8 cellular contexts compared by ENCODE assay signal in genomic region chr3:87088366-87088983, GRCh38.
DNase-seq lines count a peak whose midpoint lies in the region; ATAC-seq and TF ChIP-seq lines count a peak whose summit lies in the region.

No MANE protein-coding gene starts in this region.

- H3K4me3 Mint-ChIP-seq in activated naive CD4-positive, alpha-beta T cell treated with anti-CD3 and anti-CD28 coated beads, Interleukin-2, amount 50 U/mL, for 24 hours = peak overlapping the region; percentile 70

- H3K27ac ChIP-seq in SJCRH30 = peak overlapping the region; percentile 92
- H3K27ac ChIP-seq in temporal lobe (ENCODE audit: low read depth, low read length) = peak overlapping the region; percentile 93
- no peak overlapping the region for H3K27ac ChIP-seq in foreskin keratinocyte

- TF ChIP-seq CTCF in foreskin keratinocyte (conservative IDR thresholded peaks at IDR 0.05) = no peak

- H3K27me3 ChIP-seq in SJCRH30 (no peaks in the 10 kb centered on the region), foreskin keratinocyte (no peaks in the 10 kb centered on the region)

- no peaks in the 10 kb centered on the region for H3K36me3 Mint-ChIP-seq in activated naive CD4-positive, alpha-beta T cell treated with anti-CD3 and anti-CD28 coated beads, Interleukin-2, amount 50 U/mL, for 24 hours
- H3K36me3 Mint-ChIP-seq in activated naive CD4-positive, alpha-beta T cell treated with anti-CD3 and anti-CD28 coated beads, Interleukin-2, amount 50 U/mL, for 72 hours = no peaks in the 10 kb centered on the region

- H3K4me3 ChIP-seq in SJCRH30 = peak overlapping the region; percentile 64

- H3K9me3 ChIP-seq in SJCRH30 (replicated peaks) = no peaks in the 10 kb centered on the region

- intact Hi-C loops in left cardiac atrium (cut with DNase I) = loop anchor here in 1 of 2 donors (10.0 kb wide), 1 partner anchor 314 kb away; no protein-coding TSS in a partner anchor

- H3K9me3 Mint-ChIP-seq in activated naive CD4-positive, alpha-beta T cell treated with anti-CD3 and anti-CD28 coated beads, Interleukin-2, amount 50 U/mL, for 24 hours = no peaks in the 10 kb centered on the region
- H3K9me3 Mint-ChIP-seq in activated naive CD4-positive, alpha-beta T cell treated with anti-CD3 and anti-CD28 coated beads, Interleukin-2, amount 50 U/mL, for 72 hours = peaks cover 0 to 4% of the 10 kb centered on the region in 2 donors

- H3K27ac Mint-ChIP-seq in activated naive CD4-positive, alpha-beta T cell treated with anti-CD3 and anti-CD28 coated beads, Interleukin-2, amount 50 U/mL, for 24 hours = no peak overlapping the region
- no peak overlapping the region for H3K27ac Mint-ChIP-seq in activated naive CD4-positive, alpha-beta T cell treated with anti-CD3 and anti-CD28 coated beads, Interleukin-2, amount 50 U/mL, for 72 hours

- H3K4me1 Mint-ChIP-seq in activated naive CD4-positive, alpha-beta T cell treated with anti-CD3 and anti-CD28 coated beads, Interleukin-2, amount 50 U/mL, for 24 hours = peaks cover 12% of the 10 kb centered on the region

- H3K4me1 ChIP-seq in SJCRH30 (peaks cover 6% of the 10 kb centered on the region), foreskin keratinocyte (no peaks in the 10 kb centered on the region)

- peaks cover 4% of the 10 kb centered on the region for H3K27me3 Mint-ChIP-seq in activated naive CD4-positive, alpha-beta T cell treated with anti-CD3 and anti-CD28 coated beads, Interleukin-2, amount 50 U/mL, for 24 hours

- no peaks in the 10 kb centered on the region for H3K36me3 ChIP-seq in SJCRH30

- DNase-seq in activated naive CD4-positive, alpha-beta T cell treated with anti-CD3 and anti-CD28 coated beads, Interleukin-2, amount 50 U/mL, for 72 hours (ENCODE audit: low spot score in 2 of 2) = no peak
- no peak for DNase-seq in SJCRH30
- DNase-seq in left cardiac atrium = peak; percentile 22
- no peak for DNase-seq in NCI-H748 (lab: John Stamatoyannopoulos, UW; ENCODE audit: unreplicated experiment)
- DNase-seq in foreskin keratinocyte = no peak
- DNase-seq in activated gamma-delta T cell (lab: John Stamatoyannopoulos, UW) = no peak

- no peak for ATAC-seq in activated naive CD4-positive, alpha-beta T cell treated with anti-CD3 and anti-CD28 coated beads, Interleukin-2, amount 50 U/mL, for 72 hours
- ATAC-seq in left cardiac atrium (peak in 1 of 2 donors; percentile 14), foreskin keratinocyte (no peak)
